1 cellular context compared by ENCODE assay signal in genomic region chr16:29961479-29962343, GRCh38.
TF ChIP-seq lines count a peak whose summit lies in the region.

TMEM219 (plus strand) TSS chr16:29962079; CDS start chr16:29963144, 1,065 bp downstream.

TF ChIP-seq in HepG2, 621 proteins besides CTCF, POLR2A, EP300 and RAD21 (continued from another document and continues in another):
- TF ChIP-seq ZNF704 (CRISPR knock-in tag; IDR thresholded peaks at IDR 0.05; ENCODE audit: borderline replicate concordance): no peak
- TF ChIP-seq AHDC1 (CRISPR knock-in tag; IDR thresholded peaks at IDR 0.05; ENCODE audit: borderline replicate concordance): no peak
- no peak for TF ChIP-seq SUZ12 (IDR thresholded peaks at IDR 0.05; ENCODE audit: low read depth, low read length)
- peak; percentile 60 for TF ChIP-seq MED8 (CRISPR knock-in tag; IDR thresholded peaks at IDR 0.05; ENCODE audit: insufficient replicate concordance)
- peak; percentile 73 for TF ChIP-seq FOXK2 (IDR thresholded peaks at IDR 0.05)
- TF ChIP-seq KDM4B (CRISPR knock-in tag; IDR thresholded peaks at IDR 0.05): no peak
- TF ChIP-seq THAP11 (CRISPR knock-in tag; IDR thresholded peaks at IDR 0.05): peak; percentile 78
- TF ChIP-seq DNMT1 (CRISPR knock-in tag; IDR thresholded peaks at IDR 0.05): 0 out of 2 replicates have a peak, but pooled peaks have one; percentile 10
- TF ChIP-seq KMT2B (CRISPR knock-in tag; IDR thresholded peaks at IDR 0.05): no peak; the same call in none of the 2 replicates
- no peak for TF ChIP-seq NFYB (CRISPR knock-in tag; IDR thresholded peaks at IDR 0.05)
- peak; percentile 75 for TF ChIP-seq ZNF639 (CRISPR knock-in tag; conservative IDR thresholded peaks at IDR 0.05)
- TF ChIP-seq ZNF292 (CRISPR knock-in tag; IDR thresholded peaks at IDR 0.05; ENCODE audit: borderline replicate concordance, low read depth): no peak
- no peak for TF ChIP-seq MLXIP (CRISPR knock-in tag; IDR thresholded peaks at IDR 0.05; ENCODE audit: borderline replicate concordance)
- no peak for TF ChIP-seq PHF5A (CRISPR knock-in tag; IDR thresholded peaks at IDR 0.05; ENCODE audit: low read depth, unreplicated experiment)
- peak; percentile 66 for TF ChIP-seq ZHX1 (CRISPR knock-in tag; IDR thresholded peaks at IDR 0.05; ENCODE audit: low read depth)
- no peak for TF ChIP-seq CBFB (CRISPR knock-in tag; IDR thresholded peaks at IDR 0.05)
- peak; percentile 48; the same call in 1 of the 2 replicates for TF ChIP-seq ZSCAN25 (CRISPR knock-in tag; IDR thresholded peaks at IDR 0.05)
- TF ChIP-seq ZNF891 (CRISPR knock-in tag; IDR thresholded peaks at IDR 0.05): peak; percentile 89
- peak; percentile 61; the same call in 1 of the 2 replicates for TF ChIP-seq MYC (CRISPR knock-in tag; IDR thresholded peaks at IDR 0.05; ENCODE audit: borderline replicate concordance)
- TF ChIP-seq TEF (CRISPR knock-in tag; IDR thresholded peaks at IDR 0.05): no peak
- no peak for TF ChIP-seq ZNF790 (CRISPR knock-in tag; IDR thresholded peaks at IDR 0.05; ENCODE audit: borderline replicate concordance)
- peak; percentile 77 for TF ChIP-seq HNRNPLL (IDR thresholded peaks at IDR 0.05; ENCODE audit: low read depth, low read length, poor library complexity, severe bottlenecking)
- TF ChIP-seq NR2C2 (CRISPR knock-in tag; IDR thresholded peaks at IDR 0.05; ENCODE audit: borderline replicate concordance): no peak; the same call in 1 of the 2 replicates
- TF ChIP-seq BORCS8-MEF2B (CRISPR knock-in tag; IDR thresholded peaks at IDR 0.05): peak; percentile 78
- TF ChIP-seq SP1 (IDR thresholded peaks at IDR 0.05): no peak
- peak; percentile 51 for TF ChIP-seq SP1 (CRISPR knock-in tag; IDR thresholded peaks at IDR 0.05)
- TF ChIP-seq ZNF543 (CRISPR knock-in tag; IDR thresholded peaks at IDR 0.05): no peak
- peak; percentile 77 for TF ChIP-seq U2AF1 (optimal IDR thresholded peaks at IDR 0.05; ENCODE audit: low read depth, low read length)
- no peak for TF ChIP-seq TCF7 (IDR thresholded peaks at IDR 0.05; ENCODE audit: low read depth)
- TF ChIP-seq ZFP36 (IDR thresholded peaks at IDR 0.05; ENCODE audit: borderline replicate concordance, low read depth, low read length, partially characterized antibody): no peak
- TF ChIP-seq ISL2 (CRISPR knock-in tag; IDR thresholded peaks at IDR 0.05): no peak
- no peak for TF ChIP-seq ZNF670 (CRISPR knock-in tag; IDR thresholded peaks at IDR 0.05; ENCODE audit: borderline replicate concordance)
- TF ChIP-seq ZNF800 (CRISPR knock-in tag; IDR thresholded peaks at IDR 0.05): peak; percentile 53; the same call in 1 of the 2 replicates
- TF ChIP-seq IKZF1 (IDR thresholded peaks at IDR 0.05): no peak
- peak; percentile 53 for TF ChIP-seq TAF15 (IDR thresholded peaks at IDR 0.05; ENCODE audit: low read depth, low read length, poor library complexity, severe bottlenecking)
- TF ChIP-seq SRY (CRISPR knock-in tag; IDR thresholded peaks at IDR 0.05): no peak
- TF ChIP-seq ZNF747 (CRISPR knock-in tag; IDR thresholded peaks at IDR 0.05; ENCODE audit: borderline replicate concordance): peak; percentile 81
- no peak for TF ChIP-seq CHCHD3 (CRISPR knock-in tag; IDR thresholded peaks at IDR 0.05)
- TF ChIP-seq TOPORS (CRISPR knock-in tag; IDR thresholded peaks at IDR 0.05): peak; percentile 55; the same call in 1 of the 2 replicates
- no peak for TF ChIP-seq ZNF879 (CRISPR knock-in tag; IDR thresholded peaks at IDR 0.05)
- TF ChIP-seq ATF3 (CRISPR knock-in tag; IDR thresholded peaks at IDR 0.05): no peak
- no peak for TF ChIP-seq ZZZ3 (CRISPR knock-in tag; IDR thresholded peaks at IDR 0.05; ENCODE audit: borderline replicate concordance)
- TF ChIP-seq DMAP1 (CRISPR knock-in tag; IDR thresholded peaks at IDR 0.05): peak; percentile 73
- no peak for TF ChIP-seq ONECUT2 (CRISPR knock-in tag; IDR thresholded peaks at IDR 0.05)
- TF ChIP-seq GLMP (CRISPR knock-in tag; IDR thresholded peaks at IDR 0.05; ENCODE audit: borderline replicate concordance): no peak
- TF ChIP-seq MEF2D (CRISPR knock-in tag; IDR thresholded peaks at IDR 0.05): peak; percentile 12; the same call in 1 of the 2 replicates
- TF ChIP-seq ZBTB8A (CRISPR knock-in tag; IDR thresholded peaks at IDR 0.05; ENCODE audit: borderline replicate concordance, low read depth): no peak; the same call in 1 of the 2 replicates
- TF ChIP-seq IRX3 (CRISPR knock-in tag; IDR thresholded peaks at IDR 0.05; ENCODE audit: borderline replicate concordance, low read depth): no peak; the same call in 1 of the 2 replicates
- no peak for TF ChIP-seq ZNF841 (CRISPR knock-in tag; IDR thresholded peaks at IDR 0.05; ENCODE audit: borderline replicate concordance)
- no peak for TF ChIP-seq ZNF260 (CRISPR knock-in tag; IDR thresholded peaks at IDR 0.05; ENCODE audit: borderline replicate concordance, low read depth)
- no peak for TF ChIP-seq ZNF20 (CRISPR knock-in tag; IDR thresholded peaks at IDR 0.05)
